ENCODE assay signal across 9 cellular contexts in the genomic region with DNA sequence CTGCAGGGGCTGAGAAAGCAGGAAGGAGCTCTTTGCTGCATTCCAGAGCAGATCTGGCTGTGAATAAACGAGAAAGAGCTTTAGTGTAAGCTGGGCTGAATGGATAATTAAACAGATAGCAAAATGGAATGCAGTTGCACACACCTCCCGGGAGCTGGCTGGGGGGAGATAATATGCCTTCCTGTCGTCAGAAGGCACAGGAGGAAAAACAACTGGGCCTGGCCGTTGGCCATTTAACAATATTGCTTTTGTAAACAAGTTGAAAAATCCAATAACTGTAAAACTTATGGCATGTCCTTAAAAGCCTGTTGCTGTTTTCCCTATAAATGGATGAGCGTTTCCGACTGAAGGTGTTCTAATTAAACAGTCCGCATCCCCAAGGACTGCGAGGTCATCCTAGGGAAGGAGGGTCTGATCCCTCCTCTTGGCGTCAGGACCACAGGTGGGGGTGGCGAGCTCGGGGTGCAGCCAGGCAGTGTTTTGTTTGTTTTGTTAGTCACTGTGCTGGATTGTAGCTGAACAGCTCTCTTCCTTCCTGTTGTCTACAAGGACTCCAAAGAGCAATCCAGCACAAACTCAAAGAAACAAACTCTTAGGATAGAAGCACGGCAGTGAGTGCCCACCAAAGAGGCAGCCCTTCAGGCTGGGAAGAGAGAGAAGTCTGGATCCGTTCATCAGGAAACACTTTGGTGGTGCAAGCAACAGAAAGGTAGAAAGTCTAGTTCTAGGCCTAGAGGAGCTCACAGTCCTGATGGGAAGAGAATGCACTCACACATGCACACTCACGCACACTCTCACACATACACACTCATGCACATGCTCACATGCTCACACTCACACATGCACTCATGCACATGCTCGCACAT.
DNase-seq lines count a peak whose midpoint lies in the region; ATAC-seq and TF ChIP-seq lines count a peak whose summit lies in the region.
"Had no signal": no experiment of that assay in that cellular context is flagged by ENCODE, and none has a peak within 500 bp of the region (broad histone marks: within the 10 kb centered on the region; RNA-seq: fewer than 3 reads in every experiment).

No MANE protein-coding gene starts in this region.

- peak overlapping the region; percentile 5 for H4K8ac ChIP-seq in H9 (replicated peaks; ENCODE audit: insufficient read length, low read depth, low read length)

- no peak overlapping the region for H4K5ac ChIP-seq in H9 (ENCODE audit: insufficient read length, low read depth, low read length)

- H3K4me1 Mint-ChIP-seq in H9: peaks cover 24 to 26% of the 10 kb centered on the region in 2 experiments

- no peak overlapping the region for H3K4me2 ChIP-seq in H9 (ENCODE audit: insufficient read depth, insufficient read length, low read length)

- peaks cover 3% of the 10 kb centered on the region; the same call in 1 of the 2 replicates for H3K4me1 ChIP-seq in H9 (ENCODE audit: insufficient read depth, low read length)
- peaks cover 41% of the 10 kb centered on the region for H3K4me1 ChIP-seq in SJSA1 (replicated peaks)

- DNase-seq in H9: no peak
- DNase-seq in SJSA1 (ENCODE audit: low read depth in 1 of 2, low spot score in 2 of 2): peak; percentile 82 to 92
- peak; percentile 86 for DNase-seq in fibroblast of villous mesenchyme (ENCODE audit: low read depth)
- DNase-seq in sciatic nerve (ENCODE audit: low spot score): peak; percentile 63
- no peak for DNase-seq in NCI-H187 treated with DMSO at 0.1 percent for 48 hours (lab: John Stamatoyannopoulos, UW)
- DNase-seq in nucleus accumbens (lab: John Stamatoyannopoulos, UW): no peak
- no peak for DNase-seq in C1 segment of cervical spinal cord (lab: John Stamatoyannopoulos, UW)
- DNase-seq: right cardiac atrium had no signal

- TF ChIP-seq CTCF in H9 (conservative IDR thresholded peaks at IDR 0.05) (no peak), fibroblast of villous mesenchyme (IDR thresholded peaks at IDR 0.05; ENCODE audit: insufficient read depth, low read depth, low read length) (no peak)

- no peak overlapping the region for H4K91ac ChIP-seq in H9 (ENCODE audit: insufficient read length, low read depth, low read length)

- no peak overlapping the region for H3K4ac ChIP-seq in H9 (ENCODE audit: low read depth, low read length)

- no peak overlapping the region for H2AFZ ChIP-seq in H9 (ENCODE audit: low read length)

- H3K9me3 ChIP-seq in H9 (ENCODE audit: control insufficient read depth, low read depth, low read length): peaks cover 14% of the 10 kb centered on the region
- H3K9me3 ChIP-seq in SJSA1 (replicated peaks): no peaks in the 10 kb centered on the region

- H3K79me1 ChIP-seq in H9 (ENCODE audit: insufficient read depth, low read depth, low read length, poor library complexity, severe bottlenecking): no peaks in the 10 kb centered on the region

- H3K9me3 Mint-ChIP-seq in H9: peaks cover 21 to 29% of the 10 kb centered on the region in 2 experiments

- H3K56ac ChIP-seq in H9 (ENCODE audit: insufficient read length, low read depth, low read length): no peak overlapping the region

- no peak overlapping the region for H2BK120ac ChIP-seq in H9 (ENCODE audit: low read depth, low read length, poor library complexity, severe bottlenecking)

- no peak overlapping the region for H2BK15ac ChIP-seq in H9 (ENCODE audit: low read depth, low read length)

- no CpG with 5 or more reads among the region's 15 CpGs for WGBS in H9 (ENCODE audit: extremely low coverage, insufficient read length, low lambda C conversion rate)

- no peak overlapping the region for H2AK5ac ChIP-seq in H9 (ENCODE audit: insufficient read length, low read length)

- H4K20me1 ChIP-seq in H9 (ENCODE audit: control insufficient read depth, insufficient read depth, insufficient read length): no peaks in the 10 kb centered on the region

- no peaks in the 10 kb centered on the region for H3K23me2 ChIP-seq in H9 (ENCODE audit: insufficient read length, low read depth, low read length, poor library complexity, severe bottlenecking)

- H2BK20ac ChIP-seq in H9 (ENCODE audit: low read depth, low read length, poor library complexity, severe bottlenecking): no peak overlapping the region

- H3K27ac ChIP-seq in H9 (ENCODE audit: insufficient read length, low read depth, low read length): no peak overlapping the region
- H3K27ac ChIP-seq in SJSA1: peak overlapping the region; percentile 23

- no peak overlapping the region for H3K4me3 Mint-ChIP-seq in H9

- peaks cover 1% of the 10 kb centered on the region for H3K27me3 Mint-ChIP-seq in H9 (ENCODE audit: low read depth)

- intact Hi-C loops in sciatic nerve (cut with DNase I): no loop called here

- H3K4me3 ChIP-seq in SJSA1 (no peak overlapping the region), fibroblast of villous mesenchyme (ENCODE audit: low read depth, low read length) (peak overlapping the region; percentile 17)

- no peak overlapping the region for H2BK12ac ChIP-seq in H9 (ENCODE audit: insufficient read length, low read depth, low read length)

- no peaks in the 10 kb centered on the region for H3K79me2 ChIP-seq in H9 (ENCODE audit: insufficient read depth, low read length)

- no peaks in the 10 kb centered on the region for H3K27me3 ChIP-seq in H9 (ENCODE audit: insufficient read depth, low read length)
- no peaks in the 10 kb centered on the region for H3K27me3 ChIP-seq in SJSA1 (replicated peaks)

- ATAC-seq in sciatic nerve: peak; percentile 41
- no peak for ATAC-seq in GM18873 (IDR thresholded peaks at IDR 0.05; ENCODE audit: low FRiP score, unreplicated experiment)

- H3K9ac ChIP-seq in H9 (ENCODE audit: extremely low read depth, insufficient read length, low read length): no peak overlapping the region

- H3K18ac ChIP-seq in H9 (ENCODE audit: insufficient read length, low read depth, low read length): peak overlapping the region; percentile 1

- H3K36me3 ChIP-seq in SJSA1: no peaks in the 10 kb centered on the region

- no peak overlapping the region for H3K14ac ChIP-seq in H9 (ENCODE audit: insufficient read depth, low read length)

- no peak overlapping the region for H3T11ph ChIP-seq in H9 (ENCODE audit: low read length)

- H3K23ac ChIP-seq in H9 (ENCODE audit: insufficient read length, low read depth, low read length): no peak overlapping the region

- H3K36me3 Mint-ChIP-seq in H9 (ENCODE audit: insufficient read depth in 1 of 3, low read depth in 3 of 3): peaks cover 9 to 20% (median 15%) of the 10 kb centered on the region in 3 experiments

- peak overlapping the region; percentile 41 to 94 (median 47); a peak in 5 of 7 replicates for H3K27ac Mint-ChIP-seq in H9

- no peak overlapping the region for H2BK5ac ChIP-seq in H9 (ENCODE audit: insufficient read length, low read length)

Comparison
In these comparisons a context has a peak if more than half of its experiments do, and no peak if none do; other contexts are left out.
1. DNase-seq: peak in SJSA1 (2 of 2), fibroblast of villous mesenchyme (single experiment) and sciatic nerve (single experiment); none in H9 (single experiment), NCI-H187 treated with DMSO at 0.1 percent for 48 hours (single experiment), nucleus accumbens (0 of 56) and C1 segment of cervical spinal cord (0 of 14).